8 cellular contexts compared by ENCODE assay signal in the genomic region with DNA sequence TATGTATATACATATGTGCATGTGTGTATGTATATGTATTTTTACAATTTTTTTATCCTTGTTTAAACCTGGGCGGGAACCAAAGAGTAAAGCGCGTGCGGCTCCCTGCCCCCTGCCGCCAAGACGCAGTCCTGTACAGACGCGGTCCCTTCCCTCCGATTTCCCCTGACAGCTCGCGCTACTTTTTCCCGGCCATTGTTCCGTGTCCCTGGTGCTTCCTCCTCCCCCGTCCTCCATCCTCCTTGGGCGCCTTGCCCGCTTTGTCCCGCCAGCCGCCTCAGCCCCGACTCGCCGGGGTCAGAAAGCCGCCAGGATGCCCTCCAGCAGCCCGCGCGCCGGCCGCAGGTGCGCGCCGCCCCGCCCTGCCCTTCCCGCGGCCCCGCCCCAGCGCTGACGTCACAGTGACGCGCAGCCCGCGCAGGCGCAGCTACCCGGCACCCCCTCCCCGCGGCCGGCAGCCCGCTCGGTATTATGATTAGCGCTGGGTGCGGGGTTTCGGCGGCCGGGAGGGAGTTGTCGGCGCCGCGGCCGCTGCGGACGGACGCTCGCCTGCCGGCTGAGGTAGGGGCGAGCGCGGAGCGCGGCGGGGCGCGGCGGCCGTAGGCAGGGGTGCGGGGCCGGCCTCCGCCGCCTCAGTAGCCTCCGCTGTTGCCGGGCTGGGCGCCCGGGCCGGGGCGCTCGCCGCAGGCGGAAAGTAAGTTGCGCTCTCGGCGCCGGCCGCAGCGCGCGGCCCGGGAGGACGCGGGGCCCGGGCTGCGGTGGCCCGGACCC.
DNase-seq lines count a peak whose midpoint lies in the region; ATAC-seq lines count a peak whose summit lies in the region.

A gene with protein sequence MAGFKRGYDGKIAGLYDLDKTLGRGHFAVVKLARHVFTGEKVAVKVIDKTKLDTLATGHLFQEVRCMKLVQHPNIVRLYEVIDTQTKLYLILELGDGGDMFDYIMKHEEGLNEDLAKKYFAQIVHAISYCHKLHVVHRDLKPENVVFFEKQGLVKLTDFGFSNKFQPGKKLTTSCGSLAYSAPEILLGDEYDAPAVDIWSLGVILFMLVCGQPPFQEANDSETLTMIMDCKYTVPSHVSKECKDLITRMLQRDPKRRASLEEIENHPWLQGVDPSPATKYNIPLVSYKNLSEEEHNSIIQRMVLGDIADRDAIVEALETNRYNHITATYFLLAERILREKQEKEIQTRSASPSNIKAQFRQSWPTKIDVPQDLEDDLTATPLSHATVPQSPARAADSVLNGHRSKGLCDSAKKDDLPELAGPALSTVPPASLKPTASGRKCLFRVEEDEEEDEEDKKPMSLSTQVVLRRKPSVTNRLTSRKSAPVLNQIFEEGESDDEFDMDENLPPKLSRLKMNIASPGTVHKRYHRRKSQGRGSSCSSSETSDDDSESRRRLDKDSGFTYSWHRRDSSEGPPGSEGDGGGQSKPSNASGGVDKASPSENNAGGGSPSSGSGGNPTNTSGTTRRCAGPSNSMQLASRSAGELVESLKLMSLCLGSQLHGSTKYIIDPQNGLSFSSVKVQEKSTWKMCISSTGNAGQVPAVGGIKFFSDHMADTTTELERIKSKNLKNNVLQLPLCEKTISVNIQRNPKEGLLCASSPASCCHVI (plus strand): TSS at position 426 of the 771 bp plus-strand sequence. CDS start 16,664 bp downstream, outside the sequence.

- DNase-seq in SIG-M5 treated with dmso at 0.1 percent for 504 hours (lab: John Stamatoyannopoulos, UW; ENCODE audit: unreplicated experiment) (peak; percentile 69), SIG-M5 (lab: John Stamatoyannopoulos, UW) (no peak), NCI-H2107 treated with DMSO at 0.1 percent for 48 hours (lab: John Stamatoyannopoulos, UW; ENCODE audit: unreplicated experiment) (peak; percentile 20), islet precursor cell (peak; percentile 90)
- peak; percentile 85 to 89 (median 86) for DNase-seq in activated CD4-positive, CD25-positive, alpha-beta regulatory T cell (lab: John Stamatoyannopoulos, UW)
- peak; percentile 90 for DNase-seq in central memory CD4-positive, alpha-beta T cell
- peak; percentile 80 to 91 (median 87) for DNase-seq in stimulated activated CD4-positive, alpha-beta T cell treated with anti-CD3 and anti-CD28 coated beads, Interleukin-12 subunit alpha, Interleukin-12 subunit beta, amount 100 ng/mL, for 48 hours (ENCODE audit: low read depth in 2 of 3, low spot score in 1 of 3)

- ATAC-seq in HG02884 (IDR thresholded peaks at IDR 0.05; ENCODE audit: unreplicated experiment): peak; percentile 66
